ENCODE assay signal across 24 cellular contexts in the genomic region with DNA sequence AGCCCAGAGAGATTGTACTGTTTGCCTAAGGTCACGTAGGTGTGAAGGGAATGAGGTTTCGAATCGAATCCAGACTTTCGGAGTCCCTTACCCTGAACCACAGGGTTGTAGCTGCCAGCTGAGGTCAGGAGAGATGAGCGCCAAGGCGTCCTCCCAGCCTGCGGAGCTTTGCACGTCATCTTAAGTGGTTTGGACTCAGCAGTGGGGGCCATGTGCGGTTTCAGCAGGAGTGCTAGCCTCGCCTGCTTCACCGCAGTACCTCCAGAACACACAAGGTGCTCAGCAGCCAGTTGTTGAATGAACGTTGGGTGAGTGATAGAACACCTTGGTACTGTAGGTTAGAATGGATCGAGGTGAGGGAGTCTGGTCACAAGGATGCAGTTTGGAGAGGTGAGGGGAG.
A peak's percentile ranks its signal among the peaks of the same experiment; 100 is the strongest.
DNase-seq lines count a peak whose midpoint lies in the region; ATAC-seq and TF ChIP-seq lines count a peak whose summit lies in the region.
"Had no signal": no experiment of that assay in that cellular context is flagged by ENCODE, and none has a peak within 500 bp of the region (broad histone marks: within the 10 kb centered on the region; RNA-seq: fewer than 3 reads in every experiment).

No MANE protein-coding gene starts in this region.

- no peaks in the 10 kb centered on the region for H3K9me3 Mint-ChIP-seq in immature natural killer cell
- no peaks in the 10 kb centered on the region for H3K9me3 Mint-ChIP-seq in stimulated activated effector memory CD8-positive, alpha-beta T cell treated with anti-CD3 and anti-CD28 coated beads, Interleukin-12 subunit alpha, Interleukin-12 subunit beta, amount 100 ng/mL, for 72 hours
- H3K9me3 Mint-ChIP-seq: naive B cell; stimulated activated naive CD8-positive, alpha-beta T cell treated with anti-CD3 and anti-CD28 coated beads, Interleukin-15, Interleukin-2, amounts not matched to agents 100 ng/mL and 50 ng/mL, for 24 hours had no signal

- H3K27ac Mint-ChIP-seq in immature natural killer cell: peak overlapping the region in 3 of 6 donors; percentile 34 to 88 (median 82)
- H3K27ac Mint-ChIP-seq in stimulated activated effector memory CD8-positive, alpha-beta T cell treated with anti-CD3 and anti-CD28 coated beads, Interleukin-12 subunit alpha, Interleukin-12 subunit beta, amount 100 ng/mL, for 72 hours: peak overlapping the region; percentile 49
- H3K27ac Mint-ChIP-seq: activated CD8-positive, alpha-beta memory T cell treated with anti-CD3 and anti-CD28 coated beads, Interleukin-2, amount 10 ng/mL, durations not matched to agents 7 days and 5 days; naive B cell; stimulated activated naive CD8-positive, alpha-beta T cell treated with anti-CD3 and anti-CD28 coated beads, Interleukin-15, Interleukin-2, amounts not matched to agents 100 ng/mL and 50 ng/mL, for 24 hours had no signal

- peaks cover 62% of the 10 kb centered on the region for H3K9me1 ChIP-seq in IMR-90 (ENCODE audit: insufficient read depth, low read length)

- no peak overlapping the region for H3K18ac ChIP-seq in IMR-90 (ENCODE audit: low read depth, low read length)

- no TSS peak for BruUV-seq in IMR-90 (replicated peaks; lab: Mats Ljungman, UMichigan)

- in situ Hi-C loops in IMR-90 (cut with MboI; ENCODE audit: low sequenced_read_pairs): no loop called here

- H3F3A ChIP-seq in SK-N-SH (replicated peaks; ENCODE audit: insufficient read depth): peaks cover 9% of the 10 kb centered on the region

- no peak overlapping the region for H2BK5ac ChIP-seq in IMR-90 (ENCODE audit: low read depth, low read length, poor library complexity, severe bottlenecking)

- H3K27ac ChIP-seq in SK-N-SH (ENCODE audit: low read depth in 2 of 2, low read length in 1 of 2): peak overlapping the region in 1 of 2 experiments; percentile 99; a peak in 2 of 4 replicates
- no peak overlapping the region for H3K27ac ChIP-seq in IMR-90 (ENCODE audit: insufficient read depth, low read length)
- H3K27ac ChIP-seq: parathyroid adenoma, SK-N-MC had no signal

- DNase-seq in SK-N-SH (no peak), IMR-90 (no peak), immature natural killer cell (peak in 2 of 3 donors; percentile 46), H7 (no peak), amniotic stem cell (lab: John Stamatoyannopoulos, UW) (no peak)
- no peak for DNase-seq in stimulated activated effector memory CD8-positive, alpha-beta T cell treated with anti-CD3 and anti-CD28 coated beads, Interleukin-12 subunit alpha, Interleukin-12 subunit beta, amount 100 ng/mL, for 72 hours (ENCODE audit: low spot score in 2 of 2)
- DNase-seq: 8988T; activated CD8-positive, alpha-beta memory T cell treated with anti-CD3 and anti-CD28 coated beads, Interleukin-2, amount 10 ng/mL, durations not matched to agents 7 days and 5 days; body of pancreas; cortex of kidney; hippocampal formation; Kasumi-1; naive B cell; NCI-H510A treated with DMSO at 0.1 percent for 48 hours; stimulated activated CD4-positive, alpha-beta T cell treated with anti-CD3 and anti-CD28 coated beads, Interleukin-2, amount 100 ng/mL, for 24 hours; T1000 had no signal

- CTCF ChIA-PET in SK-N-SH (lab: Yijun Ruan, JAX) (interaction anchor here (0.9 to 2.2 kb wide), 5 partner anchors 14 to 528 kb away, joined by 3 to 11 read pairs (median 3); no protein-coding TSS in a partner anchor), IMR-90 (lab: Yijun Ruan, JAX) (interaction anchor here (0.5 kb wide), 1 partner anchor 195 kb away, joined by 3 read pairs; no protein-coding TSS in a partner anchor)

- H3K23ac ChIP-seq in IMR-90 (ENCODE audit: low read depth, low read length): 0 out of 2 replicates have a peak overlapping the region, but pooled peaks have one; percentile 47

- no peak overlapping the region for H2AK5ac ChIP-seq in IMR-90 (ENCODE audit: low read depth, low read length)

- no peak overlapping the region for H3K4ac ChIP-seq in IMR-90 (ENCODE audit: low read depth, low read length)

- intact Hi-C loops in IMR-90 (cut with micrococcal nuclease): no loop called here

- POLR2A ChIA-PET in SK-N-SH (lab: Yijun Ruan, JAX) (interaction anchor here (1.8 to 3.9 kb wide), 3 partner anchors 11 to 30 kb away, joined by 7 to 24 read pairs (median 11); no protein-coding TSS in a partner anchor), IMR-90 (lab: Charles Lee; ENCODE audit: unreplicated experiment) (no interaction called here)

- H2BK120ac ChIP-seq in IMR-90 (ENCODE audit: low read depth, low read length): no peak overlapping the region

- TF ChIP-seq RAD21 in SK-N-SH (IDR thresholded peaks at IDR 0.05; ENCODE audit: low read length) (no peak), IMR-90 (IDR thresholded peaks at IDR 0.05; ENCODE audit: low read length) (no peak)

- H3K56ac ChIP-seq in IMR-90 (ENCODE audit: extremely low read depth, insufficient read depth, low read length): no peak overlapping the region

- peak overlapping the region; percentile 22 to 49 (median 46) for H3K4me3 Mint-ChIP-seq in immature natural killer cell
- no peak overlapping the region for H3K4me3 Mint-ChIP-seq in stimulated activated effector memory CD8-positive, alpha-beta T cell treated with anti-CD3 and anti-CD28 coated beads, Interleukin-12 subunit alpha, Interleukin-12 subunit beta, amount 100 ng/mL, for 72 hours
- H3K4me3 Mint-ChIP-seq: activated CD8-positive, alpha-beta memory T cell treated with anti-CD3 and anti-CD28 coated beads, Interleukin-2, amount 10 ng/mL, durations not matched to agents 7 days and 5 days; naive B cell; stimulated activated naive CD8-positive, alpha-beta T cell treated with anti-CD3 and anti-CD28 coated beads, Interleukin-15, Interleukin-2, amounts not matched to agents 100 ng/mL and 50 ng/mL, for 24 hours had no signal

- H2AFZ ChIP-seq in SK-N-SH (ENCODE audit: low read depth) (no peak overlapping the region), IMR-90 (replicated peaks; ENCODE audit: low read length, poor library complexity) (no peak overlapping the region)
- H2AFZ ChIP-seq: parathyroid adenoma had no signal

- H4K20me1 ChIP-seq in SK-N-SH (ENCODE audit: insufficient read depth) (peaks cover 55% of the 10 kb centered on the region), IMR-90 (ENCODE audit: insufficient read depth, low read length) (peaks cover 99% of the 10 kb centered on the region)

- H3K27me3 ChIP-seq in SK-N-SH (ENCODE audit: insufficient read depth) (no peaks in the 10 kb centered on the region), IMR-90 (ENCODE audit: control insufficient read depth, insufficient read depth, low read length) (no peaks in the 10 kb centered on the region), H7 (ENCODE audit: control insufficient read depth, insufficient read depth, low read length) (no peaks in the 10 kb centered on the region)
- H3K27me3 ChIP-seq: body of pancreas had no signal

- dilution Hi-C loops in IMR-90 (cut with HindIII; ENCODE audit: low sequenced_read_pairs, unreplicated experiment): no loop called here

- ATAC-seq in SK-N-SH treated with all-trans-retinoic acid at 6 μM for 48 hours (no peak), IMR-90 (ENCODE audit: low read depth) (no peak), HG03045 (IDR thresholded peaks at IDR 0.05; ENCODE audit: unreplicated experiment) (no peak)
- no peak for ATAC-seq in stimulated activated effector memory CD8-positive, alpha-beta T cell treated with anti-CD3 and anti-CD28 coated beads, Interleukin-12 subunit alpha, Interleukin-12 subunit beta, amount 100 ng/mL, for 72 hours
- ATAC-seq: activated CD4-positive, CD25-positive, alpha-beta regulatory T cell treated with anti-CD3 and anti-CD28 coated beads, Interleukin-2, amount 50 U/mL, for 24 hours; activated CD8-positive, alpha-beta memory T cell treated with anti-CD3 and anti-CD28 coated beads, Interleukin-2, amount 10 ng/mL, durations not matched to agents 7 days and 5 days; body of pancreas had no signal

- H3K14ac ChIP-seq in IMR-90 (replicated peaks; ENCODE audit: low read depth, low read length): no peak overlapping the region

- H3K4me3 ChIP-seq in SK-N-SH (ENCODE audit: low read depth in 2 of 2, low read length in 1 of 2): no peak overlapping the region
- H3K4me3 ChIP-seq in IMR-90 (ENCODE audit: insufficient read depth, low read depth, low read length): no peak overlapping the region
- H3K4me3 ChIP-seq in H7 (ENCODE audit: insufficient read depth, low read depth, low read length): no peak overlapping the region
- H3K4me3 ChIP-seq: body of pancreas, lung, SK-N-MC, skin epidermis had no signal

- peaks cover 0 to 17% (median 0%) of the 10 kb centered on the region in 3 donors for H3K27me3 Mint-ChIP-seq in immature natural killer cell (ENCODE audit: low read depth in 3 of 3)
- H3K27me3 Mint-ChIP-seq: activated CD8-positive, alpha-beta memory T cell treated with anti-CD3 and anti-CD28 coated beads, Interleukin-2, amount 10 ng/mL, durations not matched to agents 7 days and 5 days; naive B cell; stimulated activated naive CD8-positive, alpha-beta T cell treated with anti-CD3 and anti-CD28 coated beads, Interleukin-15, Interleukin-2, amounts not matched to agents 100 ng/mL and 50 ng/mL, for 24 hours had no signal

- H3K4me2 ChIP-seq in SK-N-SH (no peak overlapping the region), IMR-90 (ENCODE audit: low read depth, low read length) (no peak overlapping the region)

- no peak overlapping the region for H2AK9ac ChIP-seq in IMR-90 (replicated peaks; ENCODE audit: low read depth, low read length, poor library complexity)

- TF ChIP-seq CTCF in SK-N-SH (IDR thresholded peaks at IDR 0.05) (no peak), IMR-90 (conservative IDR thresholded peaks at IDR 0.05; ENCODE audit: low read depth, low read length) (no peak)

- no peak overlapping the region for H4K8ac ChIP-seq in IMR-90 (ENCODE audit: low read depth in 2 of 2, low read length in 2 of 2)

- no peak overlapping the region for H2BK20ac ChIP-seq in IMR-90 (ENCODE audit: low read depth, low read length)

- no peak overlapping the region for H4K5ac ChIP-seq in IMR-90 (ENCODE audit: low read depth, low read length)

- H4K91ac ChIP-seq in IMR-90 (ENCODE audit: insufficient read depth, low read depth, low read length): no peak overlapping the region

- no peak for TF ChIP-seq POLR2A in IMR-90 (IDR thresholded peaks at IDR 0.05; ENCODE audit: low read depth, low read length)

- H3K79me2 ChIP-seq in SK-N-SH (ENCODE audit: insufficient read depth): peaks cover 87% of the 10 kb centered on the region

- peaks cover 49 to 59% of the 10 kb centered on the region in 2 donors for H3K4me1 Mint-ChIP-seq in immature natural killer cell
- peaks cover 35% of the 10 kb centered on the region for H3K4me1 Mint-ChIP-seq in stimulated activated effector memory CD8-positive, alpha-beta T cell treated with anti-CD3 and anti-CD28 coated beads, Interleukin-12 subunit alpha, Interleukin-12 subunit beta, amount 100 ng/mL, for 72 hours

- no peak for TF ChIP-seq EP300 in SK-N-SH (IDR thresholded peaks at IDR 0.05; ENCODE audit: borderline replicate concordance in 1 of 2, low read depth in 1 of 2, low read length in 1 of 2)

- H3K36me3 ChIP-seq in SK-N-SH (replicated peaks in 1 of 2; ENCODE audit: control insufficient read depth in 1 of 2, insufficient read depth in 2 of 2, low read length in 1 of 2) (peaks cover 5% of the 10 kb centered on the region in 2 experiments), IMR-90 (ENCODE audit: control insufficient read depth, insufficient read depth, low read length) (peaks cover 34% of the 10 kb centered on the region), H7 (replicated peaks; ENCODE audit: control insufficient read depth, insufficient read depth, low read length) (peaks cover 2% of the 10 kb centered on the region)

- 93% methylated on average over 13 of the region's 13 CpGs for WGBS in SK-N-SH (ENCODE audit: low lambda C conversion rate)
- WGBS in IMR-90 (ENCODE audit: extremely low coverage in 2 of 2, insufficient read length in 1 of 2), 2 experiments: 98% methylated on average over 10 of the region's 13 CpGs; no CpG with 5 or more reads in 1 of the 2 experiments

- H3K9me2 ChIP-seq in SK-N-SH: no peaks in the 10 kb centered on the region

- peaks cover 30 to 99% of the 10 kb centered on the region in 2 experiments for H3K4me1 ChIP-seq in SK-N-SH (ENCODE audit: control insufficient read depth in 1 of 2, insufficient read depth in 2 of 2, low read depth in 1 of 2, low read length in 1 of 2)
- H3K4me1 ChIP-seq in IMR-90 (ENCODE audit: control insufficient read depth, insufficient read depth, low read length): peaks cover 41% of the 10 kb centered on the region

- H3K79me1 ChIP-seq in IMR-90 (ENCODE audit: low read depth in 1 of 2, low read length in 2 of 2): peaks cover 76 to 99% of the 10 kb centered on the region in 2 experiments

- no peak overlapping the region for H2BK15ac ChIP-seq in IMR-90 (ENCODE audit: low read depth, low read length)

- peaks cover 0 to 3% (median 0%) of the 10 kb centered on the region in 3 donors for H3K36me3 Mint-ChIP-seq in immature natural killer cell
- peaks cover 66% of the 10 kb centered on the region for H3K36me3 Mint-ChIP-seq in stimulated activated effector memory CD8-positive, alpha-beta T cell treated with anti-CD3 and anti-CD28 coated beads, Interleukin-12 subunit alpha, Interleukin-12 subunit beta, amount 100 ng/mL, for 72 hours
- H3K36me3 Mint-ChIP-seq: naive B cell had no signal

- H3K9me3 ChIP-seq in SK-N-SH (no peaks in the 10 kb centered on the region), IMR-90 (ENCODE audit: control insufficient read depth, insufficient read depth, low read length) (no peaks in the 10 kb centered on the region)
- H3K9me3 ChIP-seq: body of pancreas had no signal

- no peak overlapping the region for H3K9ac ChIP-seq in SK-N-SH
- no peak overlapping the region for H3K9ac ChIP-seq in IMR-90 (ENCODE audit: low read depth, low read length)
- H3K9ac ChIP-seq: parathyroid adenoma had no signal

Comparison
In these comparisons a context has a peak if more than half of its experiments do, and no peak if none do; other contexts are left out.
1. DNase-seq: peak in immature natural killer cell (2 of 3); none in SK-N-SH (single experiment), IMR-90 (single experiment), stimulated activated effector memory CD8-positive, alpha-beta T cell treated with anti-CD3 and anti-CD28 coated beads, Interleukin-12 subunit alpha, Interleukin-12 subunit beta, amount 100 ng/mL, for 72 hours (0 of 2), H7 (single experiment) and amniotic stem cell (single experiment).